Comparison of ENCODE assay signal across 8 cellular contexts in genomic region chr2:21422050-21422449, GRCh38.
A peak's percentile ranks its signal among the peaks of the same experiment; 100 is the strongest.
DNase-seq lines count a peak whose midpoint lies in the region; ATAC-seq and TF ChIP-seq lines count a peak whose summit lies in the region.

No MANE protein-coding gene starts in this region.

- no peaks in the 10 kb centered on the region for H3K4me1 Mint-ChIP-seq in activated T-cell treated with anti-CD3 and anti-CD28 coated beads, Interleukin-2, amount 50 U/mL, for 24 hours (ENCODE audit: low read depth)

- TF ChIP-seq CTCF in esophagus muscularis mucosa (IDR thresholded peaks at IDR 0.05), result peak in 1 of 3 experiments; percentile 19

- H3K4me1 ChIP-seq in NT2/D1 (ENCODE audit: insufficient read depth, insufficient read length), result no peaks in the 10 kb centered on the region
- H3K4me1 ChIP-seq in esophagus muscularis mucosa, result no peaks in the 10 kb centered on the region

- H3K36me3 Mint-ChIP-seq in activated T-cell treated with anti-CD3 and anti-CD28 coated beads, Interleukin-2, amount 50 U/mL, for 24 hours (ENCODE audit: low read depth), result no peaks in the 10 kb centered on the region

- H3K27me3 Mint-ChIP-seq in activated T-cell treated with anti-CD3 and anti-CD28 coated beads, Interleukin-2, amount 50 U/mL, for 24 hours, result no peaks in the 10 kb centered on the region

- H3K9me3 Mint-ChIP-seq in activated T-cell treated with anti-CD3 and anti-CD28 coated beads, Interleukin-2, amount 50 U/mL, for 24 hours, result peaks cover 4% of the 10 kb centered on the region

- intact Hi-C loops in esophagus muscularis mucosa (cut with DNase I), result no loop called here

- CTCF ChIA-PET in HEK293T (lab: Yijun Ruan, JAX), result interaction anchor here (0.6 to 1.5 kb wide), 6 partner anchors 10 to 935 kb away, joined by 3 to 4 read pairs (median 3); no protein-coding TSS in a partner anchor

- H3K4me3 ChIP-seq in NT2/D1 (ENCODE audit: insufficient read length, low read depth) (no peak overlapping the region), esophagus muscularis mucosa (no peak overlapping the region)

- POLR2A ChIA-PET in HEK293T (lab: Yijun Ruan, JAX), result no interaction called here

- TF ChIP-seq EP300 in esophagus muscularis mucosa (IDR thresholded peaks at IDR 0.05), result no peak

- no peak overlapping the region for H3K9ac ChIP-seq in NT2/D1 (ENCODE audit: insufficient read length, low read depth)

- ATAC-seq in HG02970 (IDR thresholded peaks at IDR 0.05; ENCODE audit: low FRiP score, unreplicated experiment), result no peak

- peak; percentile 11 for DNase-seq in activated T-cell treated with anti-CD3 and anti-CD28 coated beads for 48 hours (ENCODE audit: low read depth)
- no peak for DNase-seq in activated T-cell treated with anti-CD3 and anti-CD28 coated beads, Interleukin-2, amount 50 U/mL, for 24 hours
- peak; percentile 51 for DNase-seq in HEK293T (ENCODE audit: extremely low spot score)
- DNase-seq in NT2/D1 (ENCODE audit: low read depth, low spot score), result peak; percentile 50
- DNase-seq in foreskin melanocyte, result peak; percentile 17
- DNase-seq in esophagus muscularis mucosa (ENCODE audit: extremely low spot score), result no peak
- no peak for DNase-seq in mucosa of gallbladder (ENCODE audit: low spot score)

- H3K36me3 ChIP-seq in NT2/D1 (ENCODE audit: insufficient read depth, insufficient read length, low read length) (no peaks in the 10 kb centered on the region), esophagus muscularis mucosa (no peaks in the 10 kb centered on the region)

- no peak overlapping the region for H3K4me3 Mint-ChIP-seq in activated T-cell treated with anti-CD3 and anti-CD28 coated beads, Interleukin-2, amount 50 U/mL, for 24 hours

- H3K27me3 ChIP-seq in NT2/D1 (ENCODE audit: insufficient read depth, insufficient read length) (no peaks in the 10 kb centered on the region), esophagus muscularis mucosa (no peaks in the 10 kb centered on the region)

- no peaks in the 10 kb centered on the region for H3K9me3 ChIP-seq in NT2/D1 (ENCODE audit: insufficient read depth, low read length)
- H3K9me3 ChIP-seq in esophagus muscularis mucosa, result no peaks in the 10 kb centered on the region

- TF ChIP-seq POLR2A in esophagus muscularis mucosa (IDR thresholded peaks at IDR 0.05; ENCODE audit: low read depth), result no peak

- H3K27ac Mint-ChIP-seq in activated T-cell treated with anti-CD3 and anti-CD28 coated beads, Interleukin-2, amount 50 U/mL, for 24 hours, result no peak overlapping the region

- no peak overlapping the region for H3K27ac ChIP-seq in esophagus muscularis mucosa (replicated peaks in 1 of 4)

- 64% methylated on average over 2 of the region's 2 CpGs for WGBS in esophagus muscularis mucosa

TF ChIP-seq in HEK293T, 16 proteins besides CTCF, POLR2A, EP300 and RAD21:
- TF ChIP-seq SUZ12 (IDR thresholded peaks at IDR 0.05) (no peak), ARNT (IDR thresholded peaks at IDR 0.05) (no peak), L3MBTL2 (conservative IDR thresholded peaks at IDR 0.05) (no peak), TARDBP (IDR thresholded peaks at IDR 0.05) (no peak), PKNOX1 (IDR thresholded peaks at IDR 0.05) (no peak), BHLHE40 (IDR thresholded peaks at IDR 0.05; ENCODE audit: borderline replicate concordance) (no peak), ELF4 (IDR thresholded peaks at IDR 0.05) (no peak), NFRKB (IDR thresholded peaks at IDR 0.05) (no peak)

Comparison
In these comparisons a context has a peak if more than half of its experiments do, and no peak if none do; other contexts are left out.
1. DNase-seq: peak in activated T-cell treated with anti-CD3 and anti-CD28 coated beads for 48 hours (single experiment), HEK293T (single experiment), NT2/D1 (single experiment) and foreskin melanocyte (single experiment); none in activated T-cell treated with anti-CD3 and anti-CD28 coated beads, Interleukin-2, amount 50 U/mL, for 24 hours (single experiment), esophagus muscularis mucosa (single experiment) and mucosa of gallbladder (single experiment).